ENCODE assay signal across 8 cellular contexts in the genomic region with DNA sequence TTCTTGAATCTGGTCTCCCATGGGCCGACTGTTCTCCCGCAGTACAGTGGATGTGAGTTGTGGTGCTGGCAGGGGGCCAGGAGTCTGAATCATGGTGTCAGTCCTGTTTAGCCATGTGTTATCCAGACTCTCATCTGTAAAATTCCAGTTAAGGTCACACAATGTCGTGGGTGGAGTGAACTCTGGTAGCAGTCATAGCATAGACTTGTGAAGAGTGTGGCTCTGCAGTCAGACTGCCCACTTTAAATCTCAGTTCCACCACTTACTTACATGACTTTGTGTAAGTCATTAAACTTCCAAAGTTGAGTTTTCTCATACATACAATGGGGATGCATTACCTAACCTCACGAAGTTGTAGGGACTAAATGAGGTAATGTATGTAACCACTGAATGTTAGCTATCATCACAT.
DNase-seq lines count a peak whose midpoint lies in the region; ATAC-seq and TF ChIP-seq lines count a peak whose summit lies in the region.

No MANE protein-coding gene starts in this region.

- DNase-seq in HT-29 (ENCODE audit: low spot score) (peak; percentile 96), astrocyte of the hippocampus (ENCODE audit: low read depth, low spot score) (peak; percentile 90), kidney tubule cell (ENCODE audit: low spot score) (peak; percentile 92), type B pancreatic cell (ENCODE audit: extremely low spot score, unreplicated experiment) (no peak), H7 (no peak)

- H3K36me3 ChIP-seq in ACC112 (ENCODE audit: insufficient read depth, low read length) (peaks cover 7% of the 10 kb centered on the region), H7 (replicated peaks; ENCODE audit: control insufficient read depth, insufficient read depth, low read length) (no peaks in the 10 kb centered on the region; the same call in 1 of the 2 replicates)

- no peak overlapping the region for H3K4me3 Mint-ChIP-seq in type B pancreatic cell

- peaks cover 6% of the 10 kb centered on the region for H3K4me1 Mint-ChIP-seq in type B pancreatic cell (ENCODE audit: unreplicated experiment)

- no peak overlapping the region for H2AFZ ChIP-seq in ACC112 (ENCODE audit: low read length, unreplicated experiment)

- peaks cover 35% of the 10 kb centered on the region for H3K36me3 Mint-ChIP-seq in type B pancreatic cell

- H3K27ac ChIP-seq in ACC112 (ENCODE audit: low read depth, low read length): peak overlapping the region; percentile 21; the same call in 1 of the 2 replicates

- H3K4me3 ChIP-seq in ACC112 (ENCODE audit: low read depth, low read length) (no peak overlapping the region), H7 (ENCODE audit: insufficient read depth, low read depth, low read length) (no peak overlapping the region)

- TF ChIP-seq CTCF in type B pancreatic cell (conservative IDR thresholded peaks at IDR 0.05): no peak

- H3K27me3 Mint-ChIP-seq in type B pancreatic cell: no peaks in the 10 kb centered on the region

- peak overlapping the region; percentile 46 for H3K27ac Mint-ChIP-seq in type B pancreatic cell

- peaks cover 15% of the 10 kb centered on the region for H3K4me1 ChIP-seq in ACC112 (ENCODE audit: control insufficient read depth, insufficient read depth, low read length, unreplicated experiment)

- H3K79me2 ChIP-seq in ACC112 (ENCODE audit: control insufficient read depth, insufficient read depth, low read length, unreplicated experiment): no peaks in the 10 kb centered on the region

- ATAC-seq in HG02763 (IDR thresholded peaks at IDR 0.05; ENCODE audit: unreplicated experiment): no peak
- ATAC-seq in GM19467 (IDR thresholded peaks at IDR 0.05; ENCODE audit: unreplicated experiment): no peak

- no peaks in the 10 kb centered on the region for H3K27me3 ChIP-seq in ACC112 (ENCODE audit: insufficient read depth, low read length)
- no peaks in the 10 kb centered on the region for H3K27me3 ChIP-seq in H7 (ENCODE audit: control insufficient read depth, insufficient read depth, low read length)

- no peaks in the 10 kb centered on the region for H3K9me3 Mint-ChIP-seq in type B pancreatic cell

Comparison
In these comparisons a context has a peak if more than half of its experiments do, and no peak if none do; other contexts are left out.
1. DNase-seq: peak in HT-29 (single experiment), astrocyte of the hippocampus (single experiment) and kidney tubule cell (single experiment); none in type B pancreatic cell (single experiment) and H7 (single experiment).